ENCODE assay signal across 8 cellular contexts in genomic region chr1:65002508-65003315, GRCh38. TPM values are rescaled to one million over a fixed set of nuclear protein-coding genes. Genes with fewer than 3 reads are reported as not detected.
DNase-seq lines count a peak whose midpoint lies in the region; ATAC-seq and TF ChIP-seq lines count a peak whose summit lies in the region.

No MANE protein-coding gene starts in this region.

- ATAC-seq in GM19328 (IDR thresholded peaks at IDR 0.05; ENCODE audit: unreplicated experiment) (peak; percentile 57), HG03460 (IDR thresholded peaks at IDR 0.05; ENCODE audit: unreplicated experiment) (peak; percentile 75), T-helper 17 cell (peak; percentile 88)

- H3K9me3 ChIP-seq in T-helper 17 cell (ENCODE audit: control insufficient read depth, low read length, poor library complexity, severe bottlenecking) (no peaks in the 10 kb centered on the region), ascending aorta (no peaks in the 10 kb centered on the region)

- H3K36me3 Mint-ChIP-seq in T-helper 17 cell (ENCODE audit: low read depth) = no peaks in the 10 kb centered on the region

- H3K27me3 ChIP-seq in ascending aorta = no peaks in the 10 kb centered on the region

- H3K4me1 ChIP-seq in ascending aorta (peaks cover 4 to 9% of the 10 kb centered on the region in 2 donors), urinary bladder (ENCODE audit: insufficient read depth) (no peaks in the 10 kb centered on the region)

- peak overlapping the region; percentile 97 for H3K4me3 Mint-ChIP-seq in T-helper 17 cell

- TF ChIP-seq CTCF in ascending aorta (IDR thresholded peaks at IDR 0.05) = no peak

- H3K27me3 Mint-ChIP-seq in T-helper 17 cell = no peaks in the 10 kb centered on the region

- H3K4me1 Mint-ChIP-seq in T-helper 17 cell = peaks cover 22% of the 10 kb centered on the region

- WGBS in urinary bladder = under 1% methylated on average over 72 of the region's 72 CpGs

- H3K36me3 ChIP-seq in ascending aorta = no peaks in the 10 kb centered on the region
- H3K36me3 ChIP-seq in urinary bladder (ENCODE audit: insufficient read depth) = no peaks in the 10 kb centered on the region

- peak overlapping the region; percentile 98 for H3K27ac Mint-ChIP-seq in T-helper 17 cell

- H3K27ac ChIP-seq in ascending aorta (peak overlapping the region; percentile 98 to 99), urinary bladder (ENCODE audit: low read depth) (peak overlapping the region; percentile 98)

- intact Hi-C loops in ascending aorta (cut with DNase I) = loop anchor here (1.0 to 2.0 kb wide), 4 partner anchors 36 to 104 kb away; partner anchors contain the start of gene JAK1

- DNase-seq in AG08396 (ENCODE audit: low spot score) (peak; percentile 87), T-helper 17 cell (peak; percentile 57 to 61 (median 59)), ascending aorta (ENCODE audit: low spot score in 2 of 2) (peak; percentile 62 to 96), hepatic stellate cell (ENCODE audit: low spot score) (peak; percentile 85), putamen (ENCODE audit: low spot score) (peak; percentile 71)

- H3K4me3 ChIP-seq in ascending aorta (peak overlapping the region; percentile 67 to 80), urinary bladder (ENCODE audit: low read depth, low read length) (peak overlapping the region; percentile 65)

RNA-seq across cellular contexts. Expression of gene JAK1, which starts 36.4 kb away (rescaled TPM):
- total RNA-seq in T-helper 17 cell (100 to 1,000 TPM; 246 to 317 TPM), ascending aorta (53.5 TPM), urinary bladder (137 TPM)
- 86.8 TPM for polyA plus RNA-seq in urinary bladder

Comparison
In these comparisons a context has a peak if more than half of its experiments do, and no peak if none do; other contexts are left out.
1. Peak in every context shown above with its lines: DNase-seq, ATAC-seq, H3K4me3 ChIP-seq and H3K27ac ChIP-seq.